ENCODE assay signal across 8 cellular contexts in genomic region chr9:137295313-137296213, GRCh38. TPM values are rescaled to one million over a fixed set of nuclear protein-coding genes. Genes with fewer than 3 reads are reported as not detected.
A peak's percentile ranks its signal among the peaks of the same experiment; 100 is the strongest.
DNase-seq lines count a peak whose midpoint lies in the region; ATAC-seq, FAIRE-seq and TF ChIP-seq lines count a peak whose summit lies in the region.

No MANE protein-coding gene starts in this region.

- CTCF ChIA-PET in activated CD4-positive, alpha-beta T cell treated with anti-CD3 and anti-CD28 coated beads for 36 hours (lab: Charles Lee): no interaction called here

- FAIRE-seq in H54 (lab: Jason Lieb, UNC): no peak

- peak; percentile 39 for DNase-seq in GDM1 (lab: John Stamatoyannopoulos, UW)
- DNase-seq in activated CD4-positive, alpha-beta T cell treated with anti-CD3 and anti-CD28 coated beads for 36 hours: peak; percentile 72
- DNase-seq in effector memory CD8-positive, alpha-beta T cell: peak; percentile 51 to 58 (median 52)
- peak in 7 of 10 donors; percentile 28 to 61 (median 52) for DNase-seq in naive thymus-derived CD8-positive, alpha-beta T cell
- no peak for DNase-seq in H54 (ENCODE audit: insufficient read length, low spot score)
- no peak for DNase-seq in GF-D8 (lab: John Stamatoyannopoulos, UW)

- no peak for TF ChIP-seq POLR2A in H54 (IDR thresholded peaks at IDR 0.05; ENCODE audit: low read depth, low read length)

- H3K36me3 Mint-ChIP-seq in activated CD4-positive, alpha-beta T cell treated with anti-CD3 and anti-CD28 coated beads for 36 hours (ENCODE audit: low read depth): no peaks in the 10 kb centered on the region
- no peaks in the 10 kb centered on the region for H3K36me3 Mint-ChIP-seq in effector memory CD8-positive, alpha-beta T cell (ENCODE audit: insufficient read depth)
- H3K36me3 Mint-ChIP-seq in naive thymus-derived CD8-positive, alpha-beta T cell: peaks cover 0 to 2% (median 0%) of the 10 kb centered on the region in 3 donors

- ATAC-seq in HG03342 (IDR thresholded peaks at IDR 0.05; ENCODE audit: unreplicated experiment) (peak; percentile 62), HG02840 (IDR thresholded peaks at IDR 0.05; ENCODE audit: low FRiP score, unreplicated experiment) (no peak)
- peak; percentile 79 for ATAC-seq in activated CD4-positive, alpha-beta T cell treated with anti-CD3 and anti-CD28 coated beads for 36 hours
- ATAC-seq in effector memory CD8-positive, alpha-beta T cell (replicated peaks): peak; percentile 90
- peak; percentile 86 to 88 for ATAC-seq in naive thymus-derived CD8-positive, alpha-beta T cell

- intact Hi-C loops in activated CD4-positive, alpha-beta T cell treated with anti-CD3 and anti-CD28 coated beads for 36 hours (cut with DNase I, micrococcal nuclease): loop anchor here (1.0 to 10.0 kb wide), 7 partner anchors 111 to 231 kb away; partner anchors contain the start of genes ENTPD8 (in 1 of the 2), EXD3 (in 1 of the 2) and NOXA1 (in 1 of the 2)

- peaks cover 4% of the 10 kb centered on the region for H3K4me1 Mint-ChIP-seq in activated CD4-positive, alpha-beta T cell treated with anti-CD3 and anti-CD28 coated beads for 36 hours
- peaks cover 0 to 8% of the 10 kb centered on the region in 2 donors for H3K4me1 Mint-ChIP-seq in effector memory CD8-positive, alpha-beta T cell (ENCODE audit: low read depth in 2 of 2)
- peaks cover 2 to 17% (median 13%) of the 10 kb centered on the region in 4 donors for H3K4me1 Mint-ChIP-seq in naive thymus-derived CD8-positive, alpha-beta T cell

- no peak overlapping the region for H3K27ac Mint-ChIP-seq in activated CD4-positive, alpha-beta T cell treated with anti-CD3 and anti-CD28 coated beads for 36 hours
- no peak overlapping the region for H3K27ac Mint-ChIP-seq in effector memory CD8-positive, alpha-beta T cell
- no peak overlapping the region for H3K27ac Mint-ChIP-seq in naive thymus-derived CD8-positive, alpha-beta T cell

- H3K4me3 Mint-ChIP-seq in activated CD4-positive, alpha-beta T cell treated with anti-CD3 and anti-CD28 coated beads for 36 hours: no peak overlapping the region
- no peak overlapping the region for H3K4me3 Mint-ChIP-seq in effector memory CD8-positive, alpha-beta T cell
- H3K4me3 Mint-ChIP-seq in naive thymus-derived CD8-positive, alpha-beta T cell: peak overlapping the region in 4 of 10 donors; percentile 42 to 58 (median 50)

- H3K9me3 Mint-ChIP-seq in activated CD4-positive, alpha-beta T cell treated with anti-CD3 and anti-CD28 coated beads for 36 hours (ENCODE audit: low read depth): no peaks in the 10 kb centered on the region
- no peaks in the 10 kb centered on the region for H3K9me3 Mint-ChIP-seq in effector memory CD8-positive, alpha-beta T cell
- H3K9me3 Mint-ChIP-seq in naive thymus-derived CD8-positive, alpha-beta T cell: peaks cover 0 to 4% (median 0%) of the 10 kb centered on the region in 9 donors

- H3K27me3 Mint-ChIP-seq in activated CD4-positive, alpha-beta T cell treated with anti-CD3 and anti-CD28 coated beads for 36 hours: peaks cover 29% of the 10 kb centered on the region
- peaks cover 24 to 56% of the 10 kb centered on the region in 2 donors for H3K27me3 Mint-ChIP-seq in effector memory CD8-positive, alpha-beta T cell
- H3K27me3 Mint-ChIP-seq in naive thymus-derived CD8-positive, alpha-beta T cell: peaks cover 9 to 53% (median 25%) of the 10 kb centered on the region in 5 donors

- POLR2A ChIA-PET in activated CD4-positive, alpha-beta T cell treated with anti-CD3 and anti-CD28 coated beads for 36 hours (lab: Charles Lee): no interaction called here
- POLR2A ChIA-PET in naive thymus-derived CD8-positive, alpha-beta T cell (lab: Charles Lee): no interaction called here

RNA-seq across cellular contexts. Expression of gene NRARP, which starts 6.5 kb away (rescaled TPM):
- total RNA-seq in activated CD4-positive, alpha-beta T cell treated with anti-CD3 and anti-CD28 coated beads for 36 hours: 1 to 10 TPM; 2.1 TPM
- total RNA-seq in naive thymus-derived CD8-positive, alpha-beta T cell: 1 to 10 TPM; 2.4 to 2.5 TPM
- polyA plus RNA-seq in naive thymus-derived CD8-positive, alpha-beta T cell: not detected

RNA-seq across cellular contexts. Expression of gene TOR4A, which starts 18.0 kb away (rescaled TPM):
- total RNA-seq in activated CD4-positive, alpha-beta T cell treated with anti-CD3 and anti-CD28 coated beads for 36 hours: 1 to 10 TPM; 2.6 to 3.4 TPM
- total RNA-seq in naive thymus-derived CD8-positive, alpha-beta T cell: 1 to 10 TPM in 1 of 2 experiments, under 1 TPM in 1; 0.91 to 1.4 TPM
- polyA plus RNA-seq in naive thymus-derived CD8-positive, alpha-beta T cell: under 1 TPM in 2 of 3 donors, not detected in 1; 0.12 to 0.15 TPM

RNA-seq across cellular contexts. Expression of gene NELFB, which starts 40.4 kb away (rescaled TPM):
- 10 to 100 TPM; 41.4 to 54.1 TPM for total RNA-seq in activated CD4-positive, alpha-beta T cell treated with anti-CD3 and anti-CD28 coated beads for 36 hours
- total RNA-seq in naive thymus-derived CD8-positive, alpha-beta T cell: 10 to 100 TPM; 42.4 to 45.9 TPM
- 10 to 100 TPM; 20.4 to 29.7 (median 25.0) TPM for polyA plus RNA-seq in naive thymus-derived CD8-positive, alpha-beta T cell

RNA-seq across cellular contexts. Expression of gene STPG3, which starts 44.5 kb away (rescaled TPM):
- not detected for total RNA-seq in activated CD4-positive, alpha-beta T cell treated with anti-CD3 and anti-CD28 coated beads for 36 hours
- total RNA-seq in naive thymus-derived CD8-positive, alpha-beta T cell: not detected
- polyA plus RNA-seq in naive thymus-derived CD8-positive, alpha-beta T cell: not detected

RNA-seq across cellular contexts. Expression of gene TUBB4B, which starts 54.5 kb away (rescaled TPM):
- total RNA-seq in activated CD4-positive, alpha-beta T cell treated with anti-CD3 and anti-CD28 coated beads for 36 hours: 100 to 1,000 TPM; 264 to 278 TPM
- total RNA-seq in naive thymus-derived CD8-positive, alpha-beta T cell: 10 to 100 TPM; 60.2 TPM
- polyA plus RNA-seq in naive thymus-derived CD8-positive, alpha-beta T cell: 10 to 100 TPM; 10.8 to 23.4 (median 22.5) TPM

Comparison
In these comparisons a context has a peak if more than half of its experiments do, and no peak if none do; other contexts are left out.
1. DNase-seq: peak in GDM1 (single experiment), activated CD4-positive, alpha-beta T cell treated with anti-CD3 and anti-CD28 coated beads for 36 hours (single experiment), effector memory CD8-positive, alpha-beta T cell (3 of 3) and naive thymus-derived CD8-positive, alpha-beta T cell (7 of 10); none in H54 (single experiment) and GF-D8 (single experiment).